Comparison of ENCODE assay signal across 8 cellular contexts in the genomic region with DNA sequence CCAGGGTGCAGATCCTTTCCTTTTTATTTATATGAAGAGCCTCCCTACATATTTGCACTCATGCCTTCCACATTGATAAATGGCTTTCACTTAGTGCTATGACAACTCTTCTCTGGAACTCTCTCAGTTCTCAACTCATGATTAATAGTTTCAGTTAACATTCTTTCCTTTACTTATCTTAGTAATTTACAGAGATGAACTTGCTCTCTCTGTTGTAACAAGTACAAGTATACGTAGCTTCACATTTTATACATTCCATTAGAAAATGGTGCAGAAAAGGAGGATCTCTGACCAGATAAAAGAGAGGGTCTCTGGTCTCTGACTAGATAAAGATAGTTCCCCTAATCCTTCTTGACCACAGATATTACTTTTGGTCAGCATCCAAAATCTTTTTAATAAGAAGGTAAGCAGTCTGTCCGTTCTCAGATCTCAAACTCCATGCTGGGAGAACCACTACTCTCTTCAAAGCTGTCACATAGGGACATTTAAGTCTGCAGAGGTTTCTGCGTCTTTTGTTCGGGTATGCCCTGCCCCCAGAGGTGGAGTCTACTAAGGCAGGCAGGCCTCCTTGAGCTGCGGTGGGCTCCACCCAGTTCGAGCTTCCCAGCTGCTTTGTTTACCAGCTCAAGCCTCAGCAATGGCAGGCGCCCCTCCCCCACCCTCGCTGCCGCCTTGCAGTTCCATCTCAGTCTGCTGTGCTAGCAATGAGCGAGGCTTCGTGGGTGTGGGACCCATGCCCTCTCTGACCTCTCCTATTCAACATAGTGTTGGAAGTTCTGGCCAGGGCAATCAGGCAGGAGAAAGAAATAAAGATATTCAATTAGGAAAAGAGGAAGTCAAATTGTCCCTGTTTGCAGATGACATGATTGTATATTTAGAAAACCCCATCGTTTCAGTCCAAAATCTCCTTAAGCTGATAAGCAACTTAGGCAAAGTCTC.
DNase-seq lines count a peak whose midpoint lies in the region; ATAC-seq and FAIRE-seq lines count a peak whose summit lies in the region.
"Not testable (repeated sequence)": the region's sequence is repeated elsewhere in the genome, so short reads cannot be mapped to it uniquely, and the experiment has no call there.

No MANE protein-coding gene starts in this region.

- not testable (repeated sequence) for H3K9me3 Mint-ChIP-seq in activated T-cell treated with anti-CD3 and anti-CD28 coated beads, Interleukin-2, amount 50 U/mL, for 24 hours

- H3K4me1 Mint-ChIP-seq in activated T-cell treated with anti-CD3 and anti-CD28 coated beads, Interleukin-2, amount 50 U/mL, for 24 hours (ENCODE audit: low read depth) = peaks cover 40% of the 10 kb centered on the region

- not testable (repeated sequence) for H3K27me3 Mint-ChIP-seq in activated T-cell treated with anti-CD3 and anti-CD28 coated beads, Interleukin-2, amount 50 U/mL, for 24 hours

- H3K27ac Mint-ChIP-seq in activated T-cell treated with anti-CD3 and anti-CD28 coated beads, Interleukin-2, amount 50 U/mL, for 24 hours = peak overlapping the region; percentile 94

- H3K4me3 Mint-ChIP-seq in activated T-cell treated with anti-CD3 and anti-CD28 coated beads, Interleukin-2, amount 50 U/mL, for 24 hours = peak overlapping the region; percentile 72

- DNase-seq in AG08395 (ENCODE audit: low spot score) (peak; percentile 17), HTR-8/SVneo (ENCODE audit: insufficient read length, low spot score) (peak; percentile 25), SHP77 treated with DMSO at 0.1 percent for 48 hours (lab: John Stamatoyannopoulos, UW) (peak; percentile 10), epidermal melanocyte (ENCODE audit: insufficient read length, low spot score) (peak; percentile 20), medulla oblongata (ENCODE audit: extremely low spot score) (peak; percentile 11)
- DNase-seq in activated T-cell treated with anti-CD3 and anti-CD28 coated beads, Interleukin-2, amount 50 U/mL, for 24 hours = peak; percentile 68
- DNase-seq in stimulated activated CD4-positive, alpha-beta T cell treated with anti-CD3 and anti-CD28 coated beads, Interleukin-1b, Interleukin-23, amount 100 ng/mL, for 48 hours = peak; percentile 78

- FAIRE-seq in HTR-8/SVneo (lab: Jason Lieb, UNC) = not testable (repeated sequence)

- peak; percentile 44 for ATAC-seq in GM19372 (IDR thresholded peaks at IDR 0.05; ENCODE audit: low read depth, unreplicated experiment)

- not testable (repeated sequence) for H3K36me3 Mint-ChIP-seq in activated T-cell treated with anti-CD3 and anti-CD28 coated beads, Interleukin-2, amount 50 U/mL, for 24 hours (ENCODE audit: low read depth)

Comparison
In these comparisons a context has a peak if more than half of its experiments do, and no peak if none do; other contexts are left out.
1. Peak in every context shown above with its lines: DNase-seq and ATAC-seq.
2. DNase-seq: peak in every context shown above with its lines; median percentile 78 in stimulated activated CD4-positive, alpha-beta T cell treated with anti-CD3 and anti-CD28 coated beads, Interleukin-1b, Interleukin-23, amount 100 ng/mL, for 48 hours; 68 in activated T-cell treated with anti-CD3 and anti-CD28 coated beads, Interleukin-2, amount 50 U/mL, for 24 hours; 25 in HTR-8/SVneo; 20 in epidermal melanocyte; 17 in AG08395; 11 in medulla oblongata; 10 in SHP77 treated with DMSO at 0.1 percent for 48 hours.